In genomic region chr1:90357980-90358379, GRCh38 we compare ENCODE assay signal across 17 cellular contexts.
A peak's percentile ranks its signal among the peaks of the same experiment; 100 is the strongest.
DNase-seq lines count a peak whose midpoint lies in the region; ATAC-seq, FAIRE-seq and TF ChIP-seq lines count a peak whose summit lies in the region.
"Had no signal": no experiment of that assay in that cellular context is flagged by ENCODE, and none has a peak within 500 bp of the region (broad histone marks: within the 10 kb centered on the region; RNA-seq: fewer than 3 reads in every experiment).

No MANE protein-coding gene starts in this region.

- no peaks in the 10 kb centered on the region for H3K9me3 ChIP-seq in T-helper 17 cell (ENCODE audit: control insufficient read depth, low read length, poor library complexity, severe bottlenecking)

- peak; percentile 74 for ATAC-seq in GM19035 (IDR thresholded peaks at IDR 0.05; ENCODE audit: unreplicated experiment)
- peak; percentile 76 for ATAC-seq in HG02798 (IDR thresholded peaks at IDR 0.05; ENCODE audit: poor library complexity, unreplicated experiment)
- ATAC-seq in T-helper 17 cell = no peak
- no peak for ATAC-seq in effector memory CD8-positive, alpha-beta T cell (replicated peaks)
- ATAC-seq: stimulated activated effector memory CD8-positive, alpha-beta T cell treated with anti-CD3 and anti-CD28 coated beads, Interleukin-12 subunit alpha, Interleukin-12 subunit beta, amount 100 ng/mL, for 72 hours had no signal

- DNase-seq in Daoy (ENCODE audit: low read depth) (peak; percentile 50), NCI-H69 (lab: John Stamatoyannopoulos, UW) (peak; percentile 53), T-helper 17 cell (no peak), D721Med (ENCODE audit: insufficient read length, low spot score) (no peak), osteocyte (ENCODE audit: extremely low spot score, unreplicated experiment) (no peak)
- DNase-seq in effector memory CD8-positive, alpha-beta T cell = no peak
- DNase-seq: activated CD4-positive, alpha-beta T cell treated with anti-CD3 and anti-CD28 coated beads for 1 hour; activated T-cell treated with anti-CD3 and anti-CD28 coated beads, Interleukin-2, amount 50 U/mL, for 1 hour; DMS53; dorsolateral prefrontal cortex; foreskin fibroblast; kidney glomerular epithelial cell; NCI-H2171 treated with DMSO at 0.1 percent for 48 hours; retina had no signal

- H3K36me3 Mint-ChIP-seq in T-helper 17 cell (ENCODE audit: low read depth) (no peaks in the 10 kb centered on the region), osteocyte (ENCODE audit: unreplicated experiment) (no peaks in the 10 kb centered on the region)
- H3K36me3 Mint-ChIP-seq in effector memory CD8-positive, alpha-beta T cell (ENCODE audit: insufficient read depth) = peaks cover 4% of the 10 kb centered on the region
- H3K36me3 Mint-ChIP-seq: stimulated activated effector memory CD8-positive, alpha-beta T cell treated with anti-CD3 and anti-CD28 coated beads, Interleukin-12 subunit alpha, Interleukin-12 subunit beta, amount 100 ng/mL, for 72 hours had no signal

- no peaks in the 10 kb centered on the region for H3K9me3 Mint-ChIP-seq in effector memory CD8-positive, alpha-beta T cell
- no peaks in the 10 kb centered on the region for H3K9me3 Mint-ChIP-seq in osteocyte (ENCODE audit: unreplicated experiment)
- H3K9me3 Mint-ChIP-seq: stimulated activated effector memory CD8-positive, alpha-beta T cell treated with anti-CD3 and anti-CD28 coated beads, Interleukin-12 subunit alpha, Interleukin-12 subunit beta, amount 100 ng/mL, for 72 hours had no signal

- TF ChIP-seq CTCF in D721Med (IDR thresholded peaks at IDR 0.05; ENCODE audit: insufficient read depth, missing control alignments) = no peak
- no peak for TF ChIP-seq CTCF in osteocyte (IDR thresholded peaks at IDR 0.05)

- H3K27me3 Mint-ChIP-seq in T-helper 17 cell = peaks cover 9% of the 10 kb centered on the region
- H3K27me3 Mint-ChIP-seq in effector memory CD8-positive, alpha-beta T cell = peaks cover 0 to 9% of the 10 kb centered on the region in 2 donors
- H3K27me3 Mint-ChIP-seq in osteocyte (ENCODE audit: unreplicated experiment) = peaks cover 8% of the 10 kb centered on the region

- no peak for FAIRE-seq in D721Med (lab: Jason Lieb, UNC)

- H3K4me3 Mint-ChIP-seq in T-helper 17 cell = no peak overlapping the region
- H3K4me3 Mint-ChIP-seq in effector memory CD8-positive, alpha-beta T cell = no peak overlapping the region
- no peak overlapping the region for H3K4me3 Mint-ChIP-seq in osteocyte (ENCODE audit: unreplicated experiment)
- H3K4me3 Mint-ChIP-seq: stimulated activated effector memory CD8-positive, alpha-beta T cell treated with anti-CD3 and anti-CD28 coated beads, Interleukin-12 subunit alpha, Interleukin-12 subunit beta, amount 100 ng/mL, for 72 hours had no signal

- H3K27ac Mint-ChIP-seq in T-helper 17 cell = no peak overlapping the region
- no peak overlapping the region for H3K27ac Mint-ChIP-seq in effector memory CD8-positive, alpha-beta T cell
- no peak overlapping the region for H3K27ac Mint-ChIP-seq in osteocyte (ENCODE audit: unreplicated experiment)
- H3K27ac Mint-ChIP-seq: stimulated activated effector memory CD8-positive, alpha-beta T cell treated with anti-CD3 and anti-CD28 coated beads, Interleukin-12 subunit alpha, Interleukin-12 subunit beta, amount 100 ng/mL, for 72 hours had no signal

- H3K4me1 Mint-ChIP-seq in T-helper 17 cell (no peaks in the 10 kb centered on the region), osteocyte (ENCODE audit: unreplicated experiment) (no peaks in the 10 kb centered on the region)
- no peaks in the 10 kb centered on the region for H3K4me1 Mint-ChIP-seq in effector memory CD8-positive, alpha-beta T cell (ENCODE audit: low read depth in 2 of 2)
- H3K4me1 Mint-ChIP-seq: stimulated activated effector memory CD8-positive, alpha-beta T cell treated with anti-CD3 and anti-CD28 coated beads, Interleukin-12 subunit alpha, Interleukin-12 subunit beta, amount 100 ng/mL, for 72 hours had no signal

Comparison
In these comparisons a context has a peak if more than half of its experiments do, and no peak if none do; other contexts are left out.
1. DNase-seq: peak in Daoy (single experiment) and NCI-H69 (single experiment); none in T-helper 17 cell (0 of 3), effector memory CD8-positive, alpha-beta T cell (0 of 3), D721Med (single experiment) and osteocyte (single experiment).
2. ATAC-seq: peak in GM19035 (single experiment) and HG02798 (single experiment); none in T-helper 17 cell (single experiment) and effector memory CD8-positive, alpha-beta T cell (single experiment).